Comparison of ENCODE assay signal across 18 cellular contexts in genomic region chr2:236932711-236933300, GRCh38.
"Had no signal": no experiment of that assay in that cellular context is flagged by ENCODE, and none has a peak within 500 bp of the region (broad histone marks: within the 10 kb centered on the region; RNA-seq: fewer than 3 reads in every experiment).

No MANE protein-coding gene starts in this region.

- H3K36me3 ChIP-seq: thoracic aorta had no signal

- H3K4me3 Mint-ChIP-seq: activated naive CD4-positive, alpha-beta T cell treated with anti-CD3 and anti-CD28 coated beads, Interleukin-2, amount 10 ng/mL, durations not matched to agents 7 days and 5 days; activated T-cell treated with anti-CD3 and anti-CD28 coated beads, Interleukin-2, amount 50 U/mL, for 4 hours had no signal

- H3K36me3 Mint-ChIP-seq: activated naive CD4-positive, alpha-beta T cell treated with anti-CD3 and anti-CD28 coated beads, Interleukin-2, amount 10 ng/mL, durations not matched to agents 7 days and 5 days had no signal

- H3K9me3 Mint-ChIP-seq: activated naive CD4-positive, alpha-beta T cell treated with anti-CD3 and anti-CD28 coated beads, Interleukin-2, amount 10 ng/mL, durations not matched to agents 7 days and 5 days; activated T-cell treated with anti-CD3 and anti-CD28 coated beads, Interleukin-2, amount 50 U/mL, for 4 hours; activated T-helper 2 cell treated with anti-CD3 and anti-CD28 coated beads, Interferon-gamma antibody, Interleukin-2, Interleukin-4, amounts not matched to agents 10 μg/mL and 5 μg/mL and 100 μg/mL, durations not matched to agents 14 hours and 24 hours and 36 hours had no signal

- H3K9me3 ChIP-seq: thoracic aorta had no signal

- DNase-seq: activated CD4-positive, alpha-beta T cell treated with anti-CD3 and anti-CD28 coated beads for 1 hour; activated CD8-positive, alpha-beta memory T cell treated with anti-CD3 and anti-CD28 coated beads, Interleukin-2, amount 50 U/mL, for 48 hours; activated naive CD4-positive, alpha-beta T cell treated with anti-CD3 and anti-CD28 coated beads, Interleukin-2, amount 10 ng/mL, durations not matched to agents 7 days and 5 days; activated T-cell treated with anti-CD3 and anti-CD28 coated beads, Interleukin-2, amount 50 U/mL, for 4 hours; amygdala; cerebellar nuclear complex; effector CD4-positive, alpha-beta T cell; glutamatergic neuron; hippocampal formation; left ventricle myocardium superior; mammary epithelial cell; occipital lobe; small intestine; stimulated activated CD4-positive, alpha-beta T cell treated with anti-CD3 and anti-CD28 coated beads, Interleukin-15, amount 100 ng/mL, for 24 hours; stimulated activated naive CD4-positive, alpha-beta T cell treated with Interleukin-2 at 50 U/mL for 16 hours; T-helper 1 cell had no signal

- H3K27ac ChIP-seq: thoracic aorta had no signal

- H3K27ac Mint-ChIP-seq: activated naive CD4-positive, alpha-beta T cell treated with anti-CD3 and anti-CD28 coated beads, Interleukin-2, amount 10 ng/mL, durations not matched to agents 7 days and 5 days; activated T-helper 2 cell treated with anti-CD3 and anti-CD28 coated beads, Interferon-gamma antibody, Interleukin-2, Interleukin-4, amounts not matched to agents 10 μg/mL and 5 μg/mL and 100 μg/mL, durations not matched to agents 14 hours and 24 hours and 36 hours had no signal

- H3K4me3 ChIP-seq: thoracic aorta had no signal
